Comparison of ENCODE assay signal across 1 cellular context in genomic region chr11:123511037-123511870, GRCh38.
TF ChIP-seq lines count a peak whose summit lies in the region.

No MANE protein-coding gene starts in this region.

TF ChIP-seq in GM12878, 131 proteins besides CTCF, POLR2A, EP300 and RAD21 (continued from another document):
- TF ChIP-seq, protein P1, sequence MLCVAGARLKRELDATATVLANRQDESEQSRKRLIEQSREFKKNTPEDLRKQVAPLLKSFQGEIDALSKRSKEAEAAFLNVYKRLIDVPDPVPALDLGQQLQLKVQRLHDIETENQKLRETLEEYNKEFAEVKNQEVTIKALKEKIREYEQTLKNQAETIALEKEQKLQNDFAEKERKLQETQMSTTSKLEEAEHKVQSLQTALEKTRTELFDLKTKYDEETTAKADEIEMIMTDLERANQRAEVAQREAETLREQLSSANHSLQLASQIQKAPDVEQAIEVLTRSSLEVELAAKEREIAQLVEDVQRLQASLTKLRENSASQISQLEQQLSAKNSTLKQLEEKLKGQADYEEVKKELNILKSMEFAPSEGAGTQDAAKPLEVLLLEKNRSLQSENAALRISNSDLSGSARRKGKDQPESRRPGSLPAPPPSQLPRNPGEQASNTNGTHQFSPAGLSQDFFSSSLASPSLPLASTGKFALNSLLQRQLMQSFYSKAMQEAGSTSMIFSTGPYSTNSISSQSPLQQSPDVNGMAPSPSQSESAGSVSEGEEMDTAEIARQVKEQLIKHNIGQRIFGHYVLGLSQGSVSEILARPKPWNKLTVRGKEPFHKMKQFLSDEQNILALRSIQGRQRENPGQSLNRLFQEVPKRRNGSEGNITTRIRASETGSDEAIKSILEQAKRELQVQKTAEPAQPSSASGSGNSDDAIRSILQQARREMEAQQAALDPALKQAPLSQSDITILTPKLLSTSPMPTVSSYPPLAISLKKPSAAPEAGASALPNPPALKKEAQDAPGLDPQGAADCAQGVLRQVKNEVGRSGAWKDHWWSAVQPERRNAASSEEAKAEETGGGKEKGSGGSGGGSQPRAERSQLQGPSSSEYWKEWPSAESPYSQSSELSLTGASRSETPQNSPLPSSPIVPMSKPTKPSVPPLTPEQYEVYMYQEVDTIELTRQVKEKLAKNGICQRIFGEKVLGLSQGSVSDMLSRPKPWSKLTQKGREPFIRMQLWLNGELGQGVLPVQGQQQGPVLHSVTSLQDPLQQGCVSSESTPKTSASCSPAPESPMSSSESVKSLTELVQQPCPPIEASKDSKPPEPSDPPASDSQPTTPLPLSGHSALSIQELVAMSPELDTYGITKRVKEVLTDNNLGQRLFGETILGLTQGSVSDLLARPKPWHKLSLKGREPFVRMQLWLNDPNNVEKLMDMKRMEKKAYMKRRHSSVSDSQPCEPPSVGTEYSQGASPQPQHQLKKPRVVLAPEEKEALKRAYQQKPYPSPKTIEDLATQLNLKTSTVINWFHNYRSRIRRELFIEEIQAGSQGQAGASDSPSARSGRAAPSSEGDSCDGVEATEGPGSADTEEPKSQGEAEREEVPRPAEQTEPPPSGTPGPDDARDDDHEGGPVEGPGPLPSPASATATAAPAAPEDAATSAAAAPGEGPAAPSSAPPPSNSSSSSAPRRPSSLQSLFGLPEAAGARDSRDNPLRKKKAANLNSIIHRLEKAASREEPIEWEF (IDR thresholded peaks at IDR 0.05; ENCODE audit: insufficient replicate concordance, low read depth, low read length) = no peak
- TF ChIP-seq, protein P2, sequence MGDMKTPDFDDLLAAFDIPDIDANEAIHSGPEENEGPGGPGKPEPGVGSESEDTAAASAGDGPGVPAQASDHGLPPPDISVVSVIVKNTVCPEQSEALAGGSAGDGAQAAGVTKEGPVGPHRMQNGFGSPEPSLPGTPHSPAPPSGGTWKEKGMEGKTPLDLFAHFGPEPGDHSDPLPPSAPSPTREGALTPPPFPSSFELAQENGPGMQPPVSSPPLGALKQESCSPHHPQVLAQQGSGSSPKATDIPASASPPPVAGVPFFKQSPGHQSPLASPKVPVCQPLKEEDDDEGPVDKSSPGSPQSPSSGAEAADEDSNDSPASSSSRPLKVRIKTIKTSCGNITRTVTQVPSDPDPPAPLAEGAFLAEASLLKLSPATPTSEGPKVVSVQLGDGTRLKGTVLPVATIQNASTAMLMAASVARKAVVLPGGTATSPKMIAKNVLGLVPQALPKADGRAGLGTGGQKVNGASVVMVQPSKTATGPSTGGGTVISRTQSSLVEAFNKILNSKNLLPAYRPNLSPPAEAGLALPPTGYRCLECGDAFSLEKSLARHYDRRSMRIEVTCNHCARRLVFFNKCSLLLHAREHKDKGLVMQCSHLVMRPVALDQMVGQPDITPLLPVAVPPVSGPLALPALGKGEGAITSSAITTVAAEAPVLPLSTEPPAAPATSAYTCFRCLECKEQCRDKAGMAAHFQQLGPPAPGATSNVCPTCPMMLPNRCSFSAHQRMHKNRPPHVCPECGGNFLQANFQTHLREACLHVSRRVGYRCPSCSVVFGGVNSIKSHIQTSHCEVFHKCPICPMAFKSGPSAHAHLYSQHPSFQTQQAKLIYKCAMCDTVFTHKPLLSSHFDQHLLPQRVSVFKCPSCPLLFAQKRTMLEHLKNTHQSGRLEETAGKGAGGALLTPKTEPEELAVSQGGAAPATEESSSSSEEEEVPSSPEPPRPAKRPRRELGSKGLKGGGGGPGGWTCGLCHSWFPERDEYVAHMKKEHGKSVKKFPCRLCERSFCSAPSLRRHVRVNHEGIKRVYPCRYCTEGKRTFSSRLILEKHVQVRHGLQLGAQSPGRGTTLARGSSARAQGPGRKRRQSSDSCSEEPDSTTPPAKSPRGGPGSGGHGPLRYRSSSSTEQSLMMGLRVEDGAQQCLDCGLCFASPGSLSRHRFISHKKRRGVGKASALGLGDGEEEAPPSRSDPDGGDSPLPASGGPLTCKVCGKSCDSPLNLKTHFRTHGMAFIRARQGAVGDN (IDR thresholded peaks at IDR 0.05) = no peak
- no peak for TF ChIP-seq MTA3 (IDR thresholded peaks at IDR 0.05; ENCODE audit: borderline replicate concordance, low read length)
- no peak for TF ChIP-seq RELA (IDR thresholded peaks at IDR 0.05; ENCODE audit: borderline replicate concordance, partially characterized antibody)
- TF ChIP-seq, protein P3, sequence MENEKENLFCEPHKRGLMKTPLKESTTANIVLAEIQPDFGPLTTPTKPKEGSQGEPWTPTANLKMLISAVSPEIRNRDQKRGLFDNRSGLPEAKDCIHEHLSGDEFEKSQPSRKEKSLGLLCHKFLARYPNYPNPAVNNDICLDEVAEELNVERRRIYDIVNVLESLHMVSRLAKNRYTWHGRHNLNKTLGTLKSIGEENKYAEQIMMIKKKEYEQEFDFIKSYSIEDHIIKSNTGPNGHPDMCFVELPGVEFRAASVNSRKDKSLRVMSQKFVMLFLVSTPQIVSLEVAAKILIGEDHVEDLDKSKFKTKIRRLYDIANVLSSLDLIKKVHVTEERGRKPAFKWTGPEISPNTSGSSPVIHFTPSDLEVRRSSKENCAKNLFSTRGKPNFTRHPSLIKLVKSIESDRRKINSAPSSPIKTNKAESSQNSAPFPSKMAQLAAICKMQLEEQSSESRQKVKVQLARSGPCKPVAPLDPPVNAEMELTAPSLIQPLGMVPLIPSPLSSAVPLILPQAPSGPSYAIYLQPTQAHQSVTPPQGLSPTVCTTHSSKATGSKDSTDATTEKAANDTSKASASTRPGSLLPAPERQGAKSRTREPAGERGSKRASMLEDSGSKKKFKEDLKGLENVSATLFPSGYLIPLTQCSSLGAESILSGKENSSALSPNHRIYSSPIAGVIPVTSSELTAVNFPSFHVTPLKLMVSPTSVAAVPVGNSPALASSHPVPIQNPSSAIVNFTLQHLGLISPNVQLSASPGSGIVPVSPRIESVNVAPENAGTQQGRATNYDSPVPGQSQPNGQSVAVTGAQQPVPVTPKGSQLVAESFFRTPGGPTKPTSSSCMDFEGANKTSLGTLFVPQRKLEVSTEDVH (IDR thresholded peaks at IDR 0.05; ENCODE audit: low read depth, partially characterized antibody) = no peak
- no peak for TF ChIP-seq CEBPB (IDR thresholded peaks at IDR 0.05; ENCODE audit: borderline replicate concordance in 1 of 2, low read depth in 2 of 2, low read length in 2 of 2)
- TF ChIP-seq PKNOX1 (IDR thresholded peaks at IDR 0.05) = peak; percentile 87
- no peak for TF ChIP-seq TCF3 (IDR thresholded peaks at IDR 0.05; ENCODE audit: borderline replicate concordance, insufficient read depth, low read depth, low read length)
- TF ChIP-seq, protein P4, sequence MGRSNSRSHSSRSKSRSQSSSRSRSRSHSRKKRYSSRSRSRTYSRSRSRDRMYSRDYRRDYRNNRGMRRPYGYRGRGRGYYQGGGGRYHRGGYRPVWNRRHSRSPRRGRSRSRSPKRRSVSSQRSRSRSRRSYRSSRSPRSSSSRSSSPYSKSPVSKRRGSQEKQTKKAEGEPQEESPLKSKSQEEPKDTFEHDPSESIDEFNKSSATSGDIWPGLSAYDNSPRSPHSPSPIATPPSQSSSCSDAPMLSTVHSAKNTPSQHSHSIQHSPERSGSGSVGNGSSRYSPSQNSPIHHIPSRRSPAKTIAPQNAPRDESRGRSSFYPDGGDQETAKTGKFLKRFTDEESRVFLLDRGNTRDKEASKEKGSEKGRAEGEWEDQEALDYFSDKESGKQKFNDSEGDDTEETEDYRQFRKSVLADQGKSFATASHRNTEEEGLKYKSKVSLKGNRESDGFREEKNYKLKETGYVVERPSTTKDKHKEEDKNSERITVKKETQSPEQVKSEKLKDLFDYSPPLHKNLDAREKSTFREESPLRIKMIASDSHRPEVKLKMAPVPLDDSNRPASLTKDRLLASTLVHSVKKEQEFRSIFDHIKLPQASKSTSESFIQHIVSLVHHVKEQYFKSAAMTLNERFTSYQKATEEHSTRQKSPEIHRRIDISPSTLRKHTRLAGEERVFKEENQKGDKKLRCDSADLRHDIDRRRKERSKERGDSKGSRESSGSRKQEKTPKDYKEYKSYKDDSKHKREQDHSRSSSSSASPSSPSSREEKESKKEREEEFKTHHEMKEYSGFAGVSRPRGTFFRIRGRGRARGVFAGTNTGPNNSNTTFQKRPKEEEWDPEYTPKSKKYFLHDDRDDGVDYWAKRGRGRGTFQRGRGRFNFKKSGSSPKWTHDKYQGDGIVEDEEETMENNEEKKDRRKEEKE (IDR thresholded peaks at IDR 0.05) = no peak
- TF ChIP-seq FOXM1 (IDR thresholded peaks at IDR 0.05; ENCODE audit: low read depth, low read length) = peak; percentile 21; the same call in 1 of the 2 replicates
- TF ChIP-seq POU2F2 (IDR thresholded peaks at IDR 0.05; ENCODE audit: borderline replicate concordance, low read depth, low read length) = no peak
- TF ChIP-seq BRCA1 (IDR thresholded peaks at IDR 0.05; ENCODE audit: low read depth, low read length) = no peak
- no peak for TF ChIP-seq SMARCA5 (IDR thresholded peaks at IDR 0.05)
- no peak for TF ChIP-seq KAT2A (conservative IDR thresholded peaks at IDR 0.05; ENCODE audit: control insufficient read depth, low read depth, low read length)
- peak; percentile 72 for TF ChIP-seq RUNX3 (IDR thresholded peaks at IDR 0.05; ENCODE audit: low read length)
- TF ChIP-seq HDAC2 (IDR thresholded peaks at IDR 0.05) = no peak
- TF ChIP-seq, protein P5, sequence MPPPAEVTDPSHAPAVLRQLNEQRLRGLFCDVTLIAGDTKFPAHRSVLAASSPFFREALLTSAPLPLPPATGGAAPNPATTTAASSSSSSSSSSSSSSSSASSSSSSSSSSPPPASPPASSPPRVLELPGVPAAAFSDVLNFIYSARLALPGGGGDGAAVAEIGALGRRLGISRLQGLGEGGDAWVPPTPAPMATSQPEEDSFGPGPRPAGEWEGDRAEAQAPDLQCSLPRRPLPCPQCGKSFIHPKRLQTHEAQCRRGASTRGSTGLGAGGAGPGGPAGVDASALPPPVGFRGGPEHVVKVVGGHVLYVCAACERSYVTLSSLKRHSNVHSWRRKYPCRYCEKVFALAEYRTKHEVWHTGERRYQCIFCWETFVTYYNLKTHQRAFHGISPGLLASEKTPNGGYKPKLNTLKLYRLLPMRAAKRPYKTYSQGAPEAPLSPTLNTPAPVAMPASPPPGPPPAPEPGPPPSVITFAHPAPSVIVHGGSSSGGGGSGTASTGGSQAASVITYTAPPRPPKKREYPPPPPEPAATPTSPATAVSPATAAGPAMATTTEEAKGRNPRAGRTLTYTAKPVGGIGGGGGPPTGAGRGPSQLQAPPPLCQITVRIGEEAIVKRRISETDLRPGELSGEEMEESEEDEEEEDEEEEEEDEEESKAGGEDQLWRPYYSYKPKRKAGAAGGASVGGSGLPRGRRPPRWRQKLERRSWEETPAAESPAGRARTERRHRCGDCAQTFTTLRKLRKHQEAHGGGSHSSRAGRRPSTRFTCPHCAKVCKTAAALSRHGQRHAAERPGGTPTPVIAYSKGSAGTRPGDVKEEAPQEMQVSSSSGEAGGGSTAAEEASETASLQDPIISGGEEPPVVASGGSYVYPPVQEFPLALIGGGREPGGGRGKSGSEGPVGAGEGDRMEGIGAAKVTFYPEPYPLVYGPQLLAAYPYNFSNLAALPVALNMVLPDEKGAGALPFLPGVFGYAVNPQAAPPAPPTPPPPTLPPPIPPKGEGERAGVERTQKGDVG (CRISPR knock-in tag; IDR thresholded peaks at IDR 0.05) = no peak
- no peak for TF ChIP-seq ZNF384 (IDR thresholded peaks at IDR 0.05; ENCODE audit: borderline replicate concordance, low read depth, low read length)
- TF ChIP-seq KLF5 (IDR thresholded peaks at IDR 0.05; ENCODE audit: partially characterized antibody) = no peak
- TF ChIP-seq, protein P6, sequence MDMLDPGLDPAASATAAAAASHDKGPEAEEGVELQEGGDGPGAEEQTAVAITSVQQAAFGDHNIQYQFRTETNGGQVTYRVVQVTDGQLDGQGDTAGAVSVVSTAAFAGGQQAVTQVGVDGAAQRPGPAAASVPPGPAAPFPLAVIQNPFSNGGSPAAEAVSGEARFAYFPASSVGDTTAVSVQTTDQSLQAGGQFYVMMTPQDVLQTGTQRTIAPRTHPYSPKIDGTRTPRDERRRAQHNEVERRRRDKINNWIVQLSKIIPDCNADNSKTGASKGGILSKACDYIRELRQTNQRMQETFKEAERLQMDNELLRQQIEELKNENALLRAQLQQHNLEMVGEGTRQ (IDR thresholded peaks at IDR 0.05; ENCODE audit: borderline replicate concordance, low read depth, low read length) = no peak
- TF ChIP-seq GABPA (IDR thresholded peaks at IDR 0.05; ENCODE audit: low read depth) = no peak
- TF ChIP-seq TCF7 (IDR thresholded peaks at IDR 0.05; ENCODE audit: borderline replicate concordance) = no peak
- TF ChIP-seq BACH1 (IDR thresholded peaks at IDR 0.05; ENCODE audit: borderline replicate concordance) = no peak
- no peak; the same call in 1 of the 2 replicates for TF ChIP-seq LARP7 (IDR thresholded peaks at IDR 0.05)
- TF ChIP-seq HSF1 (IDR thresholded peaks at IDR 0.05; ENCODE audit: low read depth, low read length) = no peak
- TF ChIP-seq CHD1 (IDR thresholded peaks at IDR 0.05; ENCODE audit: low read depth, low read length) = no peak
- TF ChIP-seq CREM (IDR thresholded peaks at IDR 0.05; ENCODE audit: low read depth) = no peak
- TF ChIP-seq RB1 (IDR thresholded peaks at IDR 0.05; ENCODE audit: borderline replicate concordance) = no peak
- TF ChIP-seq JUND (IDR thresholded peaks at IDR 0.05; ENCODE audit: low read depth, low read length) = no peak
- TF ChIP-seq E4F1 (IDR thresholded peaks at IDR 0.05; ENCODE audit: borderline replicate concordance, partially characterized antibody) = no peak
